ENCODE assay signal across 32 cellular contexts in genomic region chr9:101034222-101034621, GRCh38. TPM values are rescaled to one million over a fixed set of nuclear protein-coding genes. Genes with fewer than 3 reads are reported as not detected.
"Had no signal": no experiment of that assay in that cellular context is flagged by ENCODE, and none has a peak within 500 bp of the region (broad histone marks: within the 10 kb centered on the region; RNA-seq: fewer than 3 reads in every experiment).

No MANE protein-coding gene starts in this region.

- H3K4me1 ChIP-seq: foreskin keratinocyte, prostate gland, vagina had no signal

- H3K27me3 ChIP-seq: right atrium auricular region, vagina had no signal

- H3K4me2 ChIP-seq: smooth muscle cell had no signal

- H3K27ac Mint-ChIP-seq: memory B cell; natural killer cell; stimulated activated naive CD8-positive, alpha-beta T cell treated with anti-CD3 and anti-CD28 coated beads, Interleukin-15, amount 100 ng/mL, for 72 hours had no signal

- H3K4me3 ChIP-seq: dorsolateral prefrontal cortex, esophagus muscularis mucosa, gastroesophageal sphincter, heart right ventricle, lung, prostate gland, right atrium auricular region, smooth muscle cell, suprapubic skin, vagina had no signal

- H3K4me3 Mint-ChIP-seq: memory B cell; natural killer cell; stimulated activated naive CD8-positive, alpha-beta T cell treated with anti-CD3 and anti-CD28 coated beads, Interleukin-15, amount 100 ng/mL, for 72 hours had no signal

- DNase-seq: dorsolateral prefrontal cortex; effector CD4-positive, alpha-beta T cell; heart right ventricle; hypothalamus; kidney; natural killer cell; stimulated activated CD4-positive, alpha-beta T cell treated with anti-CD3 and anti-CD28 coated beads, Interleukin-12 subunit alpha, Interleukin-12 subunit beta, amount 100 ng/mL, for 4 hours; stimulated activated CD4-positive, alpha-beta T cell treated with anti-CD3 and anti-CD28 coated beads, Interleukin-1b, Interleukin-23, amount 100 ng/mL, for 48 hours; stimulated activated CD4-positive, alpha-beta T cell treated with anti-CD3 and anti-CD28 coated beads, Interleukin-4, amount 100 ng/mL, for 1 hour; stimulated activated CD8-positive, alpha-beta memory T cell treated with anti-CD3 and anti-CD28 coated beads, Interleukin-4, amount 100 ng/mL, for 48 hours; stimulated activated naive CD4-positive, alpha-beta T cell; stimulated activated naive CD8-positive, alpha-beta T cell treated with anti-CD3 and anti-CD28 coated beads, Interleukin-15, amount 100 ng/mL, for 72 hours; trophoblast cell had no signal

- H3K9me3 ChIP-seq: esophagus muscularis mucosa, gastroesophageal sphincter, heart right ventricle, prostate gland, right atrium auricular region, suprapubic skin, vagina had no signal

- FAIRE-seq: colon, endothelial cell of umbilical vein, kidney had no signal

- ATAC-seq: foreskin keratinocyte; gastroesophageal sphincter; heart right ventricle; left lobe of liver; natural killer cell; sciatic nerve; stimulated activated naive CD8-positive, alpha-beta T cell treated with anti-CD3 and anti-CD28 coated beads, Interleukin-15, amount 100 ng/mL, for 72 hours had no signal

- H3K36me3 ChIP-seq: esophagus muscularis mucosa, gastroesophageal sphincter, heart right ventricle, prostate gland, right atrium auricular region, suprapubic skin, vagina had no signal

- H3K36me3 Mint-ChIP-seq: memory B cell, natural killer cell had no signal

- H3K27ac ChIP-seq: dorsolateral prefrontal cortex, esophagus muscularis mucosa, foreskin keratinocyte, gastroesophageal sphincter, heart right ventricle, prostate gland, right atrium auricular region, suprapubic skin, vagina had no signal

- H3K4me1 Mint-ChIP-seq: memory B cell; natural killer cell; stimulated activated naive CD8-positive, alpha-beta T cell treated with anti-CD3 and anti-CD28 coated beads, Interleukin-15, amount 100 ng/mL, for 72 hours had no signal

RNA-seq across cellular contexts. Expression of gene PLPPR1, which starts 5.7 kb away (rescaled TPM):
- total RNA-seq: epithelial cell of proximal tubule, fibroblast of lung, foreskin keratinocyte, heart right ventricle, mononuclear cell, natural killer cell, osteoblast, right atrium auricular region, smooth muscle cell, ureter, vagina had no signal
- polyA plus RNA-seq: fibroblast of lung, foreskin keratinocyte, heart right ventricle, smooth muscle cell had no signal
